In genomic region chr3:42894693-42895092, GRCh38 we compare ENCODE assay signal across 35 cellular contexts. TPM values are rescaled to one million over a fixed set of nuclear protein-coding genes. Genes with fewer than 3 reads are reported as not detected.
"Had no signal": no experiment of that assay in that cellular context is flagged by ENCODE, and none has a peak within 500 bp of the region (broad histone marks: within the 10 kb centered on the region; RNA-seq: fewer than 3 reads in every experiment).

No MANE protein-coding gene starts in this region.

- H3K4me1 Mint-ChIP-seq: activated naive CD4-positive, alpha-beta T cell treated with anti-CD3 and anti-CD28 coated beads, Interleukin-2, amount 50 U/mL, for 24 hours; activated T-helper 17 cell treated with anti-CD3 and anti-CD28 coated beads, Interleukin-2, amount 50 U/mL, for 72 hours; T-cell had no signal

- H3K27ac ChIP-seq: adrenal gland, body of pancreas, epithelial cell of prostate, esophagus squamous epithelium, gastroesophageal sphincter, heart right ventricle had no signal

- H3K36me3 ChIP-seq: adrenal gland, esophagus squamous epithelium, gastroesophageal sphincter, heart right ventricle had no signal

- ATAC-seq: activated naive CD8-positive, alpha-beta T cell treated with anti-CD3 and anti-CD28 coated beads, Interleukin-2, amount 50 U/mL, for 24 hours; activated T-cell treated with anti-CD3 and anti-CD28 coated beads, Interleukin-2, amount 50 U/mL, for 4 hours; activated T-helper 17 cell treated with anti-CD3 and anti-CD28 coated beads, Interleukin-2, amount 50 U/mL, for 72 hours; body of pancreas; gastroesophageal sphincter; heart right ventricle; T-cell had no signal

- H3K4me1 ChIP-seq: adrenal gland, body of pancreas, gastroesophageal sphincter, heart right ventricle had no signal

- H3K27me3 Mint-ChIP-seq: activated CD4-positive, alpha-beta T cell treated with anti-CD3 and anti-CD28 coated beads, Interleukin-2, amount 10 ng/mL, durations not matched to agents 7 days and 5 days; activated naive CD4-positive, alpha-beta T cell treated with anti-CD3 and anti-CD28 coated beads, Interleukin-2, amount 50 U/mL, for 24 hours; activated T-helper 17 cell treated with anti-CD3 and anti-CD28 coated beads, Interleukin-2, amount 50 U/mL, for 72 hours had no signal

- H3K27ac Mint-ChIP-seq: activated CD4-positive, alpha-beta T cell treated with anti-CD3 and anti-CD28 coated beads, Interleukin-2, amount 10 ng/mL, durations not matched to agents 7 days and 5 days; activated CD8-positive, alpha-beta T cell treated with anti-CD3 and anti-CD28 coated beads for 36 hours; activated naive CD4-positive, alpha-beta T cell treated with anti-CD3 and anti-CD28 coated beads, Interleukin-2, amount 50 U/mL, for 24 hours; activated naive CD8-positive, alpha-beta T cell treated with anti-CD3 and anti-CD28 coated beads for 36 hours; activated naive CD8-positive, alpha-beta T cell treated with anti-CD3 and anti-CD28 coated beads, Interleukin-2, amount 50 U/mL, for 24 hours; activated T-helper 17 cell treated with anti-CD3 and anti-CD28 coated beads, Interleukin-2, amount 50 U/mL, for 72 hours; T-cell; T-helper 1 cell treated with Interleukin-12 subunit alpha and Interleukin-12 subunit beta and Interleukin-4 antibody, amounts not matched to agents 30 μg/mL and 1 μg/mL, for 36 hours had no signal

- H3K4me3 ChIP-seq: adrenal gland, body of pancreas, esophagus squamous epithelium, gastroesophageal sphincter, heart right ventricle had no signal

- H3K4me3 Mint-ChIP-seq: activated CD4-positive, alpha-beta T cell treated with anti-CD3 and anti-CD28 coated beads, Interleukin-2, amount 10 ng/mL, durations not matched to agents 7 days and 5 days; activated CD8-positive, alpha-beta T cell treated with anti-CD3 and anti-CD28 coated beads for 36 hours; activated naive CD4-positive, alpha-beta T cell treated with anti-CD3 and anti-CD28 coated beads, Interleukin-2, amount 50 U/mL, for 24 hours; activated naive CD8-positive, alpha-beta T cell treated with anti-CD3 and anti-CD28 coated beads for 36 hours; activated naive CD8-positive, alpha-beta T cell treated with anti-CD3 and anti-CD28 coated beads, Interleukin-2, amount 50 U/mL, for 24 hours; activated T-cell treated with anti-CD3 and anti-CD28 coated beads, Interleukin-2, amount 50 U/mL, for 4 hours; activated T-helper 17 cell treated with anti-CD3 and anti-CD28 coated beads, Interleukin-2, amount 50 U/mL, for 72 hours; T-cell; T-helper 1 cell treated with Interleukin-12 subunit alpha and Interleukin-12 subunit beta and Interleukin-4 antibody, amounts not matched to agents 30 μg/mL and 1 μg/mL, for 36 hours had no signal

- H3K27me3 ChIP-seq: adrenal gland, body of pancreas, esophagus squamous epithelium, gastroesophageal sphincter, heart right ventricle had no signal

- H3K36me3 Mint-ChIP-seq: activated naive CD4-positive, alpha-beta T cell treated with anti-CD3 and anti-CD28 coated beads, Interleukin-2, amount 50 U/mL, for 24 hours; activated naive CD8-positive, alpha-beta T cell treated with anti-CD3 and anti-CD28 coated beads for 36 hours; T-cell had no signal

- DNase-seq: activated CD4-positive, alpha-beta T cell treated with anti-CD3 and anti-CD28 coated beads for 4 hours; activated CD4-positive, alpha-beta T cell treated with anti-CD3 and anti-CD28 coated beads, Interleukin-2, amount 10 ng/mL, durations not matched to agents 7 days and 5 days; activated CD4-positive, alpha-beta T cell treated with anti-CD3 and anti-CD28 coated beads, Interleukin-2, amount 50 U/mL, for 48 hours; activated CD4-positive, CD25-positive, alpha-beta regulatory T cell; activated CD4-positive, CD25-positive, alpha-beta regulatory T cell treated with anti-CD3 and anti-CD28 coated beads, Interleukin-2, amount 50 U/mL, for 72 hours; activated CD8-positive, alpha-beta memory T cell treated with anti-CD3 and anti-CD28 coated beads for 24 hours; activated CD8-positive, alpha-beta T cell treated with anti-CD3 and anti-CD28 coated beads for 36 hours; activated effector memory CD4-positive, alpha-beta T cell treated with Interleukin-2 at 50 U/mL for 16 hours; activated gamma-delta T cell treated with Interleukin-2 at 50 U/mL for 16 hours; activated naive CD4-positive, alpha-beta T cell treated with Interleukin-2 at 50 U/mL for 16 hours; activated naive CD8-positive, alpha-beta T cell treated with anti-CD3 and anti-CD28 coated beads for 36 hours; activated naive CD8-positive, alpha-beta T cell treated with anti-CD3 and anti-CD28 coated beads, Interleukin-2, amount 50 U/mL, for 24 hours; activated T-cell treated with anti-CD3 and anti-CD28 coated beads, Interleukin-2, amount 50 U/mL, for 4 hours; amygdala; aorta; body of pancreas; caudate nucleus; cortex of kidney; dermis blood vessel endothelial cell; effector CD4-positive, alpha-beta T cell; esophagus squamous epithelium; foreskin melanocyte; heart right ventricle; T-cell had no signal

- H3K9me3 Mint-ChIP-seq: activated CD4-positive, alpha-beta T cell treated with anti-CD3 and anti-CD28 coated beads, Interleukin-2, amount 10 ng/mL, durations not matched to agents 7 days and 5 days; activated CD8-positive, alpha-beta T cell treated with anti-CD3 and anti-CD28 coated beads for 36 hours; activated naive CD4-positive, alpha-beta T cell treated with anti-CD3 and anti-CD28 coated beads, Interleukin-2, amount 50 U/mL, for 24 hours; activated naive CD8-positive, alpha-beta T cell treated with anti-CD3 and anti-CD28 coated beads for 36 hours; activated naive CD8-positive, alpha-beta T cell treated with anti-CD3 and anti-CD28 coated beads, Interleukin-2, amount 50 U/mL, for 24 hours; activated T-cell treated with anti-CD3 and anti-CD28 coated beads, Interleukin-2, amount 50 U/mL, for 4 hours; activated T-helper 17 cell treated with anti-CD3 and anti-CD28 coated beads, Interleukin-2, amount 50 U/mL, for 72 hours; T-cell; T-helper 1 cell treated with Interleukin-12 subunit alpha and Interleukin-12 subunit beta and Interleukin-4 antibody, amounts not matched to agents 30 μg/mL and 1 μg/mL, for 36 hours had no signal

- H3K9me3 ChIP-seq: adrenal gland, body of pancreas, esophagus squamous epithelium, gastroesophageal sphincter, heart right ventricle had no signal

RNA-seq across cellular contexts. Expression of gene ZNF662, which starts 11.2 kb away (rescaled TPM):
- total RNA-seq: chondrocyte had no signal

RNA-seq across cellular contexts. Expression of gene CYP8B1, which starts 19.0 kb away (rescaled TPM):
- total RNA-seq: activated CD4-positive, alpha-beta T cell treated with anti-CD3 and anti-CD28 coated beads, Interleukin-2, amount 10 ng/mL, durations not matched to agents 7 days and 5 days; activated CD8-positive, alpha-beta T cell treated with anti-CD3 and anti-CD28 coated beads for 36 hours; activated naive CD8-positive, alpha-beta T cell treated with anti-CD3 and anti-CD28 coated beads for 36 hours; activated T-helper 17 cell treated with anti-CD3 and anti-CD28 coated beads, Interleukin-2, amount 50 U/mL, for 72 hours; aorta; body of pancreas; chondrocyte; dermis blood vessel endothelial cell; endothelial cell of umbilical vein; esophagus squamous epithelium; fibroblast of lung; fibroblast of villous mesenchyme; gastroesophageal sphincter; glomerular endothelial cell; heart right ventricle had no signal
